Comparison of ENCODE assay signal across 25 cellular contexts in genomic region chr6:36319834-36320233, GRCh38. TPM values are rescaled to one million over a fixed set of nuclear protein-coding genes. Genes with fewer than 3 reads are reported as not detected.
"Had no signal": no experiment of that assay in that cellular context is flagged by ENCODE, and none has a peak within 500 bp of the region (broad histone marks: within the 10 kb centered on the region; RNA-seq: fewer than 3 reads in every experiment).

No MANE protein-coding gene starts in this region.

- H3K4me3 ChIP-seq: esophagus muscularis mucosa, gastrocnemius medialis, heart right ventricle, left ventricle myocardium inferior, lower lobe of right lung, ovary, right atrium auricular region, sigmoid colon, tibial artery, upper lobe of right lung, vagina had no signal

- ATAC-seq: gastrocnemius medialis; heart right ventricle; lower lobe of right lung; natural killer cell; stimulated activated memory B cell treated with anti-CD40 and anti-IgM and Interleukin-4, amounts not matched to agents 10 μg/mL and 1 μg/mL and 100 μg/mL, for 72 hours; upper lobe of right lung had no signal

- H3K4me1 Mint-ChIP-seq: natural killer cell; stimulated activated memory B cell treated with anti-CD40 and anti-IgM and Interleukin-4, amounts not matched to agents 10 μg/mL and 1 μg/mL and 100 μg/mL, for 72 hours had no signal

- H3K27me3 ChIP-seq: esophagus muscularis mucosa, gastrocnemius medialis, ovary, right atrium auricular region, sigmoid colon, upper lobe of right lung, vagina had no signal

- H3K4me1 ChIP-seq: esophagus muscularis mucosa, gastrocnemius medialis, heart right ventricle, left ventricle myocardium inferior, lower lobe of right lung, right atrium auricular region, sigmoid colon, tibial artery, upper lobe of right lung, vagina had no signal

- H3K36me3 ChIP-seq: esophagus muscularis mucosa, gastrocnemius medialis, heart right ventricle, left ventricle myocardium inferior, lower lobe of right lung, ovary, right atrium auricular region, sigmoid colon, tibial artery, upper lobe of right lung, vagina had no signal

- H3K27ac ChIP-seq: epithelial cell of prostate, esophagus muscularis mucosa, gastrocnemius medialis, heart right ventricle, left ventricle myocardium inferior, lower lobe of right lung, ovary, right atrium auricular region, sigmoid colon, tibial artery, upper lobe of right lung, vagina had no signal

- H3K36me3 Mint-ChIP-seq: natural killer cell; stimulated activated memory B cell treated with anti-CD40 and anti-IgM and Interleukin-4, amounts not matched to agents 10 μg/mL and 1 μg/mL and 100 μg/mL, for 72 hours had no signal

- H3K9me3 Mint-ChIP-seq: natural killer cell; neural crest cell; stimulated activated memory B cell treated with anti-CD40 and anti-IgM and Interleukin-4, amounts not matched to agents 10 μg/mL and 1 μg/mL and 100 μg/mL, for 72 hours; stimulated activated naive CD8-positive, alpha-beta T cell treated with anti-CD3 and anti-CD28 coated beads, Interleukin-15, Interleukin-2, amounts not matched to agents 100 ng/mL and 50 ng/mL, for 24 hours had no signal

- H3K4me3 Mint-ChIP-seq: natural killer cell; neural crest cell; stimulated activated memory B cell treated with anti-CD40 and anti-IgM and Interleukin-4, amounts not matched to agents 10 μg/mL and 1 μg/mL and 100 μg/mL, for 72 hours; stimulated activated naive CD8-positive, alpha-beta T cell treated with anti-CD3 and anti-CD28 coated beads, Interleukin-15, Interleukin-2, amounts not matched to agents 100 ng/mL and 50 ng/mL, for 24 hours had no signal

- H3K9me3 ChIP-seq: esophagus muscularis mucosa, gastrocnemius medialis, heart right ventricle, left ventricle myocardium inferior, lower lobe of right lung, ovary, right atrium auricular region, sigmoid colon, tibial artery, upper lobe of right lung, vagina had no signal

- DNase-seq: cortex of kidney; effector memory CD4-positive, alpha-beta T cell; gastrocnemius medialis; heart right ventricle; islet precursor cell; left ventricle myocardium inferior; lower lobe of right lung; mesenchymal stem cell; natural killer cell; nucleus accumbens; ovary; sigmoid colon; stimulated activated CD4-positive, alpha-beta T cell treated with anti-CD3 and anti-CD28 coated beads, Interleukin-4, amount 100 ng/mL, for 24 hours; tibial artery; upper lobe of right lung had no signal

- H3K27ac Mint-ChIP-seq: natural killer cell; stimulated activated memory B cell treated with anti-CD40 and anti-IgM and Interleukin-4, amounts not matched to agents 10 μg/mL and 1 μg/mL and 100 μg/mL, for 72 hours; stimulated activated naive CD8-positive, alpha-beta T cell treated with anti-CD3 and anti-CD28 coated beads, Interleukin-15, Interleukin-2, amounts not matched to agents 100 ng/mL and 50 ng/mL, for 24 hours had no signal

RNA-seq across cellular contexts. Expression of gene BNIP5, which starts 16.9 kb away (rescaled TPM):
- total RNA-seq: chondrocyte, esophagus muscularis mucosa, fibroblast of villous mesenchyme, gastrocnemius medialis, heart right ventricle, left ventricle myocardium inferior, lower lobe of right lung, natural killer cell, neural crest cell, posterior vena cava, right atrium auricular region, sigmoid colon, upper lobe of right lung, vagina had no signal
- polyA plus RNA-seq: heart right ventricle had no signal

RNA-seq across cellular contexts. Expression of gene PNPLA1, which starts 50.0 kb away (rescaled TPM):
- total RNA-seq: chondrocyte, fibroblast of villous mesenchyme, gastrocnemius medialis, left ventricle myocardium inferior, neural crest cell, sigmoid colon, vagina had no signal
- polyA plus RNA-seq: heart right ventricle had no signal
